In genomic region chr18:519019-519879, GRCh38 we compare ENCODE assay signal across 8 cellular contexts. TPM values are rescaled to one million over a fixed set of nuclear protein-coding genes. Genes with fewer than 3 reads are reported as not detected.
DNase-seq lines count a peak whose midpoint lies in the region; ATAC-seq and TF ChIP-seq lines count a peak whose summit lies in the region.

No MANE protein-coding gene starts in this region.

- peak overlapping the region in 2 of 5 donors; percentile 24 to 31 for H3K9ac ChIP-seq in subcutaneous abdominal adipose tissue (ENCODE audit: low read length in 5 of 5)

- H3K4me1 ChIP-seq in heart right ventricle (peaks cover 0 to 15% (median 9%) of the 10 kb centered on the region in 9 donors), subcutaneous abdominal adipose tissue (ENCODE audit: control insufficient read depth in 5 of 5, insufficient read depth in 5 of 5, low read length in 5 of 5) (peaks cover 3 to 19% (median 15%) of the 10 kb centered on the region in 5 donors)

- no peak overlapping the region for H3K4me3 Mint-ChIP-seq in T-helper 17 cell

- no peak overlapping the region for H3K27ac Mint-ChIP-seq in T-helper 17 cell

- ATAC-seq in HG02642 (IDR thresholded peaks at IDR 0.05; ENCODE audit: poor library complexity, unreplicated experiment) (peak; percentile 94), heart right ventricle (peak; percentile 80 to 91 (median 86)), T-helper 17 cell (no peak)

- no peak for TF ChIP-seq CTCF in heart right ventricle (IDR thresholded peaks at IDR 0.05)

- intact Hi-C loops in heart right ventricle (cut with DNase I): no loop called here

- DNase-seq in DMS53 (lab: John Stamatoyannopoulos, UW) (peak; percentile 24), DMS53 treated with DMSO at 0.1 percent for 48 hours (lab: John Stamatoyannopoulos, UW; ENCODE audit: unreplicated experiment) (no peak), NOMO-1 (lab: John Stamatoyannopoulos, UW; ENCODE audit: unreplicated experiment in 2 of 2) (peak; percentile 45 to 81), heart right ventricle (peak; percentile 62 to 71), NCI-H2107 treated with DMSO at 0.1 percent for 48 hours (lab: John Stamatoyannopoulos, UW; ENCODE audit: unreplicated experiment) (no peak), T-helper 17 cell (no peak)

- no peak overlapping the region for H3K4me3 ChIP-seq in heart right ventricle
- no peak overlapping the region for H3K4me3 ChIP-seq in subcutaneous abdominal adipose tissue (ENCODE audit: low read depth in 1 of 5, low read length in 5 of 5)

- H3K36me3 Mint-ChIP-seq in T-helper 17 cell (ENCODE audit: low read depth): no peaks in the 10 kb centered on the region

- H3K36me3 ChIP-seq in heart right ventricle (no peaks in the 10 kb centered on the region), subcutaneous abdominal adipose tissue (ENCODE audit: control insufficient read depth in 5 of 5, insufficient read depth in 5 of 5, low read length in 5 of 5) (no peaks in the 10 kb centered on the region)

- H3K27me3 Mint-ChIP-seq in T-helper 17 cell: peaks cover 35% of the 10 kb centered on the region

- H3K27ac ChIP-seq in heart right ventricle: peak overlapping the region in 8 of 10 donors; percentile 1 to 67 (median 34)
- peak overlapping the region; percentile 48 for H3K27ac ChIP-seq in subcutaneous abdominal adipose tissue (ENCODE audit: low read depth, low read length)

- H3K27me3 ChIP-seq in heart right ventricle: no peaks in the 10 kb centered on the region
- no peaks in the 10 kb centered on the region for H3K27me3 ChIP-seq in subcutaneous abdominal adipose tissue (ENCODE audit: control insufficient read depth in 5 of 5, insufficient read depth in 4 of 5, low read length in 5 of 5)

- peaks cover 4% of the 10 kb centered on the region for H3K4me1 Mint-ChIP-seq in T-helper 17 cell

- 54 to 57% methylated on average over 11 of the region's 11 CpGs for WGBS in heart right ventricle, 2 donors

- no peaks in the 10 kb centered on the region for H3K9me3 ChIP-seq in heart right ventricle
- no peaks in the 10 kb centered on the region for H3K9me3 ChIP-seq in subcutaneous abdominal adipose tissue (ENCODE audit: control insufficient read depth in 5 of 5, low read length in 5 of 5)
- H3K9me3 ChIP-seq in T-helper 17 cell (ENCODE audit: control insufficient read depth, low read length, poor library complexity, severe bottlenecking): no peaks in the 10 kb centered on the region

RNA-seq across cellular contexts. Expression of gene COLEC12, which starts 18.7 kb away (rescaled TPM):
- total RNA-seq in heart right ventricle (10 to 100 TPM in 2 of 10 donors, 1 to 10 TPM in 8; 5.3 to 15.4 (median 6.9) TPM), T-helper 17 cell (not detected)
- polyA plus RNA-seq in heart right ventricle: 1 to 10 TPM; 2.8 to 3.1 TPM

Comparison
In these comparisons a context has a peak if more than half of its experiments do, and no peak if none do; other contexts are left out.
1. DNase-seq: peak in DMS53 (single experiment), NOMO-1 (2 of 2) and heart right ventricle (2 of 2); none in DMS53 treated with DMSO at 0.1 percent for 48 hours (single experiment), NCI-H2107 treated with DMSO at 0.1 percent for 48 hours (single experiment) and T-helper 17 cell (0 of 3).
2. RNA of gene COLEC12, which starts 18.7 kb away (total RNA-seq): 5.3 to 15.4 TPM in heart right ventricle; not detected in T-helper 17 cell; every median in the first group is over 4 times any median in the second.